Comparison of ENCODE assay signal across 17 cellular contexts in genomic region chr2:240614391-240614790, GRCh38. TPM values are rescaled to one million over a fixed set of nuclear protein-coding genes. Genes with fewer than 3 reads are reported as not detected.
A peak's percentile ranks its signal among the peaks of the same experiment; 100 is the strongest.
DNase-seq lines count a peak whose midpoint lies in the region; ATAC-seq and TF ChIP-seq lines count a peak whose summit lies in the region.
"Had no signal": no experiment of that assay in that cellular context is flagged by ENCODE, and none has a peak within 500 bp of the region (broad histone marks: within the 10 kb centered on the region; RNA-seq: fewer than 3 reads in every experiment).

No MANE protein-coding gene starts in this region.

- 95 to 97% (median 95%) methylated on average over 9 of the region's 9 CpGs for WGBS in ovary, 3 donors

- peaks cover 4% of the 10 kb centered on the region for H3K9me3 Mint-ChIP-seq in activated T-cell treated with anti-CD3 and anti-CD28 coated beads, Interleukin-2, amount 50 U/mL, for 24 hours
- H3K9me3 Mint-ChIP-seq in activated T-cell treated with anti-CD3 and anti-CD28 coated beads, Interleukin-2, amount 50 U/mL, for 72 hours: peaks cover 2 to 4% of the 10 kb centered on the region in 2 donors
- H3K9me3 Mint-ChIP-seq in natural killer cell treated with Interleukin-12 subunit alpha and Interleukin-12 subunit beta and Interleukin-15 and Interleukin-18, amount 100 ng/mL, for 72 hours: peaks cover 3% of the 10 kb centered on the region
- H3K9me3 Mint-ChIP-seq in natural killer cell: no peaks in the 10 kb centered on the region

- no peaks in the 10 kb centered on the region for H3K36me3 ChIP-seq in ovary

- no peak overlapping the region for H3K27ac ChIP-seq in ovary
- H3K27ac ChIP-seq: C4-2B had no signal

- no peak overlapping the region for H3K4me3 ChIP-seq in ovary

- no peaks in the 10 kb centered on the region for H3K4me1 ChIP-seq in ovary (ENCODE audit: insufficient read depth)

- intact Hi-C loops in natural killer cell (cut with micrococcal nuclease) (no loop called here), ovary (cut with DNase I) (loop anchor here in 1 of 4 donors (10.0 kb wide), 1 partner anchor 110 kb away; no protein-coding TSS in a partner anchor)

- H3K27me3 ChIP-seq in ovary: no peaks in the 10 kb centered on the region

- no peak overlapping the region for H3K4me3 Mint-ChIP-seq in activated T-cell treated with anti-CD3 and anti-CD28 coated beads, Interleukin-2, amount 50 U/mL, for 24 hours
- no peak overlapping the region for H3K4me3 Mint-ChIP-seq in activated T-cell treated with anti-CD3 and anti-CD28 coated beads, Interleukin-2, amount 50 U/mL, for 72 hours
- no peak overlapping the region for H3K4me3 Mint-ChIP-seq in natural killer cell treated with Interleukin-12 subunit alpha and Interleukin-12 subunit beta and Interleukin-15 and Interleukin-18, amount 100 ng/mL, for 72 hours
- H3K4me3 Mint-ChIP-seq in natural killer cell: no peak overlapping the region

- TF ChIP-seq POLR2A in ovary (IDR thresholded peaks at IDR 0.05): no peak

- ATAC-seq in activated T-cell treated with anti-CD3 and anti-CD28 coated beads, Interleukin-2, amount 50 U/mL, for 72 hours (replicated peaks in 1 of 2): no peak
- no peak for ATAC-seq in natural killer cell treated with Interleukin-12 subunit alpha and Interleukin-12 subunit beta and Interleukin-15 and Interleukin-18, amount 100 ng/mL, for 72 hours
- ATAC-seq in natural killer cell: no peak
- ATAC-seq in GM21447 (IDR thresholded peaks at IDR 0.05; ENCODE audit: unreplicated experiment): no peak

- peak; percentile 19 for DNase-seq in activated T-cell treated with anti-CD3 and anti-CD28 coated beads, Interleukin-2, amount 50 U/mL, for 24 hours
- no peak for DNase-seq in activated T-cell treated with anti-CD3 and anti-CD28 coated beads, Interleukin-2, amount 50 U/mL, for 72 hours
- DNase-seq in natural killer cell treated with Interleukin-12 subunit alpha and Interleukin-12 subunit beta and Interleukin-15 and Interleukin-18, amount 100 ng/mL, for 72 hours (ENCODE audit: low spot score): peak; percentile 38
- DNase-seq in natural killer cell: no peak
- peak in 3 of 5 donors; percentile 6 to 18 (median 12) for DNase-seq in ovary
- DNase-seq in A172 (ENCODE audit: low spot score): no peak
- no peak for DNase-seq in SKM-1 treated with dmso at 0.1 percent for 144 hours (lab: John Stamatoyannopoulos, UW; ENCODE audit: unreplicated experiment)
- DNase-seq: DMS79, MM.1S, NCI-H1092, NCI-H1436 treated with DMSO at 0.1 percent for 48 hours, NCI-H2029, NCI-H2171, NCI-H526 had no signal

- H3K4me1 Mint-ChIP-seq in activated T-cell treated with anti-CD3 and anti-CD28 coated beads, Interleukin-2, amount 50 U/mL, for 24 hours (ENCODE audit: low read depth): peaks cover 14% of the 10 kb centered on the region
- peaks cover 8% of the 10 kb centered on the region for H3K4me1 Mint-ChIP-seq in activated T-cell treated with anti-CD3 and anti-CD28 coated beads, Interleukin-2, amount 50 U/mL, for 72 hours (ENCODE audit: low read depth)
- H3K4me1 Mint-ChIP-seq in natural killer cell treated with Interleukin-12 subunit alpha and Interleukin-12 subunit beta and Interleukin-15 and Interleukin-18, amount 100 ng/mL, for 72 hours (ENCODE audit: low read depth in 2 of 2): peaks cover 7 to 33% of the 10 kb centered on the region in 2 donors
- no peaks in the 10 kb centered on the region for H3K4me1 Mint-ChIP-seq in natural killer cell

- H3K27ac Mint-ChIP-seq in activated T-cell treated with anti-CD3 and anti-CD28 coated beads, Interleukin-2, amount 50 U/mL, for 24 hours: no peak overlapping the region
- no peak overlapping the region for H3K27ac Mint-ChIP-seq in activated T-cell treated with anti-CD3 and anti-CD28 coated beads, Interleukin-2, amount 50 U/mL, for 72 hours
- no peak overlapping the region for H3K27ac Mint-ChIP-seq in natural killer cell treated with Interleukin-12 subunit alpha and Interleukin-12 subunit beta and Interleukin-15 and Interleukin-18, amount 100 ng/mL, for 72 hours
- H3K27ac Mint-ChIP-seq in natural killer cell: no peak overlapping the region

- no peak for TF ChIP-seq EP300 in ovary (IDR thresholded peaks at IDR 0.05)

- TF ChIP-seq CTCF in natural killer cell (IDR thresholded peaks at IDR 0.05) (no peak), ovary (IDR thresholded peaks at IDR 0.05) (no peak)

- H3K9me3 ChIP-seq in ovary: no peaks in the 10 kb centered on the region

- peaks cover 23% of the 10 kb centered on the region for H3K36me3 Mint-ChIP-seq in activated T-cell treated with anti-CD3 and anti-CD28 coated beads, Interleukin-2, amount 50 U/mL, for 24 hours (ENCODE audit: low read depth)
- H3K36me3 Mint-ChIP-seq in activated T-cell treated with anti-CD3 and anti-CD28 coated beads, Interleukin-2, amount 50 U/mL, for 72 hours (ENCODE audit: insufficient read depth in 2 of 2): peaks cover 7 to 17% of the 10 kb centered on the region in 2 donors
- H3K36me3 Mint-ChIP-seq in natural killer cell treated with Interleukin-12 subunit alpha and Interleukin-12 subunit beta and Interleukin-15 and Interleukin-18, amount 100 ng/mL, for 72 hours: no peaks in the 10 kb centered on the region
- H3K36me3 Mint-ChIP-seq in natural killer cell: no peaks in the 10 kb centered on the region

- no peaks in the 10 kb centered on the region for H3K27me3 Mint-ChIP-seq in activated T-cell treated with anti-CD3 and anti-CD28 coated beads, Interleukin-2, amount 50 U/mL, for 24 hours
- no peaks in the 10 kb centered on the region for H3K27me3 Mint-ChIP-seq in activated T-cell treated with anti-CD3 and anti-CD28 coated beads, Interleukin-2, amount 50 U/mL, for 72 hours (ENCODE audit: low read depth)
- H3K27me3 Mint-ChIP-seq in natural killer cell treated with Interleukin-12 subunit alpha and Interleukin-12 subunit beta and Interleukin-15 and Interleukin-18, amount 100 ng/mL, for 72 hours: no peaks in the 10 kb centered on the region
- H3K27me3 Mint-ChIP-seq in natural killer cell (ENCODE audit: low read depth in 2 of 2): no peaks in the 10 kb centered on the region

RNA-seq across cellular contexts. Expression of gene GPR35, which starts 10.9 kb away (rescaled TPM):
- total RNA-seq in activated T-cell treated with anti-CD3 and anti-CD28 coated beads, Interleukin-2, amount 50 U/mL, for 72 hours: 10 to 100 TPM; 48.2 to 50.7 TPM
- 1 to 10 TPM; 5.9 to 7.6 TPM for total RNA-seq in natural killer cell treated with Interleukin-12 subunit alpha and Interleukin-12 subunit beta and Interleukin-15 and Interleukin-18, amount 100 ng/mL, for 72 hours
- total RNA-seq in natural killer cell: 10 to 100 TPM; 10.6 to 19.7 (median 15.7) TPM
- total RNA-seq in ovary: 1 to 10 TPM; 2.1 to 4.2 (median 2.5) TPM
- polyA plus RNA-seq in ovary: 1 to 10 TPM in 1 of 2 donors, under 1 TPM in 1; 0.27 to 2.2 TPM
- 0.17 and 2.7 TPM in 2 replicates for total RNA-seq in A172 (2014; rRNA removed; shearing (Covaris generic))
- total RNA-seq: H1 had no signal

RNA-seq across cellular contexts. Expression of gene CAPN10, which starts 27.9 kb away (rescaled TPM):
- 10 to 100 TPM; 36.9 to 43.7 TPM for total RNA-seq in activated T-cell treated with anti-CD3 and anti-CD28 coated beads, Interleukin-2, amount 50 U/mL, for 72 hours
- 10 to 100 TPM; 50.4 to 73.9 TPM for total RNA-seq in natural killer cell treated with Interleukin-12 subunit alpha and Interleukin-12 subunit beta and Interleukin-15 and Interleukin-18, amount 100 ng/mL, for 72 hours
- total RNA-seq in natural killer cell (10 to 100 TPM; 69.3 to 95.1 (median 91.0) TPM), ovary (10 to 100 TPM; 15.5 to 34.3 (median 26.8) TPM)
- 10 to 100 TPM in 1 of 2 donors, 1 to 10 TPM in 1; 2.2 to 21.7 TPM for polyA plus RNA-seq in ovary
- total RNA-seq in A172 (2014; rRNA removed; shearing (Covaris generic)): 15.4 and 22.2 TPM in 2 replicates

RNA-seq across cellular contexts. Expression of gene RNPEPL1, which starts 46.1 kb away (rescaled TPM):
- total RNA-seq in activated T-cell treated with anti-CD3 and anti-CD28 coated beads, Interleukin-2, amount 50 U/mL, for 72 hours: 10 to 100 TPM; 74.0 to 77.3 TPM
- 10 to 100 TPM; 60.9 to 67.6 TPM for total RNA-seq in natural killer cell treated with Interleukin-12 subunit alpha and Interleukin-12 subunit beta and Interleukin-15 and Interleukin-18, amount 100 ng/mL, for 72 hours
- total RNA-seq in natural killer cell (100 to 1,000 TPM; 145 to 167 (median 164) TPM), ovary (10 to 100 TPM; 15.1 to 25.2 (median 23.2) TPM)
- polyA plus RNA-seq in ovary: 10 to 100 TPM in 1 of 2 donors, 1 to 10 TPM in 1; 3.5 to 27.3 TPM
- 13.5 and 19.8 TPM in 2 replicates for total RNA-seq in A172 (2014; rRNA removed; shearing (Covaris generic))

RNA-seq across cellular contexts. Expression of gene DUSP28, which starts 54.2 kb away (rescaled TPM):
- total RNA-seq in activated T-cell treated with anti-CD3 and anti-CD28 coated beads, Interleukin-2, amount 50 U/mL, for 72 hours: 1 to 10 TPM; 7.1 to 7.3 TPM
- total RNA-seq in natural killer cell treated with Interleukin-12 subunit alpha and Interleukin-12 subunit beta and Interleukin-15 and Interleukin-18, amount 100 ng/mL, for 72 hours: 1 to 10 TPM; 6.1 to 6.3 TPM
- total RNA-seq in natural killer cell (10 to 100 TPM; 13.5 to 25.2 (median 18.5) TPM), ovary (1 to 10 TPM; 2.7 to 9.9 (median 4.3) TPM)
- polyA plus RNA-seq in ovary: 1 to 10 TPM; 4.0 to 5.3 TPM
- 12.3 and 12.6 TPM in 2 replicates for total RNA-seq in A172 (2014; rRNA removed; shearing (Covaris generic))

RNA-seq across cellular contexts. Expression of gene ANKMY1, which starts 56.6 kb away (rescaled TPM):
- 10 to 100 TPM; 31.6 to 44.9 TPM for total RNA-seq in activated T-cell treated with anti-CD3 and anti-CD28 coated beads, Interleukin-2, amount 50 U/mL, for 72 hours
- 10 to 100 TPM; 13.0 to 40.9 TPM for total RNA-seq in natural killer cell treated with Interleukin-12 subunit alpha and Interleukin-12 subunit beta and Interleukin-15 and Interleukin-18, amount 100 ng/mL, for 72 hours
- total RNA-seq in natural killer cell (10 to 100 TPM; 43.8 to 51.5 (median 46.6) TPM), ovary (10 to 100 TPM; 13.7 to 24.2 (median 21.6) TPM)
- polyA plus RNA-seq in ovary: 10 to 100 TPM; 11.5 to 13.8 TPM
- total RNA-seq in A172 (2014; rRNA removed; shearing (Covaris generic)): 8.0 and 8.9 TPM in 2 replicates

Comparison
In these comparisons a context has a peak if more than half of its experiments do, and no peak if none do; other contexts are left out.
1. DNase-seq: peak in activated T-cell treated with anti-CD3 and anti-CD28 coated beads, Interleukin-2, amount 50 U/mL, for 24 hours (single experiment), natural killer cell treated with Interleukin-12 subunit alpha and Interleukin-12 subunit beta and Interleukin-15 and Interleukin-18, amount 100 ng/mL, for 72 hours (single experiment) and ovary (3 of 5); none in activated T-cell treated with anti-CD3 and anti-CD28 coated beads, Interleukin-2, amount 50 U/mL, for 72 hours (0 of 2), natural killer cell (single experiment), A172 (single experiment) and SKM-1 treated with dmso at 0.1 percent for 144 hours (single experiment).